8 cellular contexts compared by ENCODE assay signal in genomic region chr5:17190242-17190778, GRCh38. TPM values are rescaled to one million over a fixed set of nuclear protein-coding genes. Genes with fewer than 3 reads are reported as not detected.
A peak's percentile ranks its signal among the peaks of the same experiment; 100 is the strongest.
DNase-seq lines count a peak whose midpoint lies in the region; ATAC-seq and TF ChIP-seq lines count a peak whose summit lies in the region.

No MANE protein-coding gene starts in this region.

- no peaks in the 10 kb centered on the region for H3F3A ChIP-seq in DOHH2 (ENCODE audit: control insufficient read depth, insufficient read depth)

- dilution Hi-C loops in mammary epithelial cell (cut with HindIII; ENCODE audit: low sequenced_read_pairs), result loop anchor here (5.0 kb wide), 2 partner anchors 253 to 393 kb away; partner anchors contain the start of gene MYO10

- peak overlapping the region; percentile 84 for H3K27ac Mint-ChIP-seq in HFFc6
- H3K27ac Mint-ChIP-seq in stimulated activated naive CD8-positive, alpha-beta T cell treated with anti-CD3 and anti-CD28 coated beads, Interleukin-15, amount 100 ng/mL, for 72 hours, result no peak overlapping the region

- no TSS peak for BruUV-seq in mammary epithelial cell (replicated peaks; lab: Mats Ljungman, UMichigan)

- CTCF ChIA-PET in mammary epithelial cell (lab: Charles Lee; ENCODE audit: low non-redundant PET), result interaction anchor here (0.6 to 1.0 kb wide), 6 partner anchors 34 to 843 kb away, joined by 4 to 10 read pairs (median 5); partner anchors contain the start of gene MYO10

- in situ Hi-C loops in mammary epithelial cell (cut with MboI; ENCODE audit: low sequenced_read_pairs in 2 of 2), result loop anchor here (25.0 kb wide), 3 partner anchors 503 to 728 kb away; partner anchors contain the start of gene ZNF622 (in 1 of the 2)

- H3K36me3 ChIP-seq in DOHH2 (ENCODE audit: control insufficient read depth, low read length), result no peaks in the 10 kb centered on the region
- no peaks in the 10 kb centered on the region for H3K36me3 ChIP-seq in mammary epithelial cell (ENCODE audit: insufficient read depth, low read length)
- no peaks in the 10 kb centered on the region for H3K36me3 ChIP-seq in left lung
- H3K36me3 ChIP-seq in vagina, result no peaks in the 10 kb centered on the region

- no peaks in the 10 kb centered on the region for H3K27me3 ChIP-seq in DOHH2 (ENCODE audit: control insufficient read depth, low read length)
- H3K27me3 ChIP-seq in mammary epithelial cell (ENCODE audit: insufficient read depth, low read length), result no peaks in the 10 kb centered on the region
- H3K27me3 ChIP-seq in left lung, result no peaks in the 10 kb centered on the region
- no peaks in the 10 kb centered on the region for H3K27me3 ChIP-seq in vagina

- no peak overlapping the region for H2AFZ ChIP-seq in mammary epithelial cell (ENCODE audit: low read depth, low read length)

- no peaks in the 10 kb centered on the region for H3K9me2 ChIP-seq in DOHH2 (replicated peaks; ENCODE audit: control insufficient read depth, low read length)

- H3K4me1 Mint-ChIP-seq in HFFc6 (ENCODE audit: low read depth), result peaks cover 68% of the 10 kb centered on the region
- peaks cover 6% of the 10 kb centered on the region for H3K4me1 Mint-ChIP-seq in stimulated activated naive CD8-positive, alpha-beta T cell treated with anti-CD3 and anti-CD28 coated beads, Interleukin-15, amount 100 ng/mL, for 72 hours

- no peaks in the 10 kb centered on the region for H4K20me1 ChIP-seq in DOHH2 (ENCODE audit: control insufficient read depth, insufficient read depth, low read depth, low read length)
- no peaks in the 10 kb centered on the region for H4K20me1 ChIP-seq in mammary epithelial cell (ENCODE audit: insufficient read depth, low read length)

- H3K9ac ChIP-seq in mammary epithelial cell (ENCODE audit: insufficient read depth, low read length), result peak overlapping the region; percentile 11

- no peaks in the 10 kb centered on the region for H3K9me3 Mint-ChIP-seq in HFFc6
- H3K9me3 Mint-ChIP-seq in stimulated activated naive CD8-positive, alpha-beta T cell treated with anti-CD3 and anti-CD28 coated beads, Interleukin-15, amount 100 ng/mL, for 72 hours, result no peaks in the 10 kb centered on the region

- intact Hi-C loops in mammary epithelial cell (cut with micrococcal nuclease), result loop anchor here (1.0 to 5.0 kb wide), 4 partner anchors 58 to 701 kb away; no protein-coding TSS in a partner anchor
- intact Hi-C loops in left lung (cut with DNase I), result loop anchor here in 1 of 2 donors (5.0 kb wide), 1 partner anchor 403 kb away; no protein-coding TSS in a partner anchor
- intact Hi-C loops in vagina (cut with DNase I), result no loop called here

- DNase-seq in HFFc6 (peak; percentile 80), NCI-H82 treated with DMSO at 0.1 percent for 48 hours (lab: John Stamatoyannopoulos, UW; ENCODE audit: unreplicated experiment) (peak; percentile 22), mammary epithelial cell (peak; percentile 29), left lung (no peak), vagina (ENCODE audit: extremely low spot score in 2 of 2) (peak in 1 of 2 donors; percentile 92)
- DNase-seq in stimulated activated naive CD8-positive, alpha-beta T cell treated with anti-CD3 and anti-CD28 coated beads, Interleukin-15, amount 100 ng/mL, for 72 hours, result no peak

- 18% methylated on average over 4 of the region's 4 CpGs for WGBS in mammary epithelial cell (ENCODE audit: low coverage, missing lambda C conversion rate)

- H3K4me3 Mint-ChIP-seq in HFFc6, result peak overlapping the region; percentile 80
- H3K4me3 Mint-ChIP-seq in stimulated activated naive CD8-positive, alpha-beta T cell treated with anti-CD3 and anti-CD28 coated beads, Interleukin-15, amount 100 ng/mL, for 72 hours, result no peak overlapping the region

- no peak overlapping the region for H3K4me2 ChIP-seq in DOHH2 (ENCODE audit: low read length)
- H3K4me2 ChIP-seq in mammary epithelial cell (ENCODE audit: insufficient read depth, low read depth, low read length), result peak overlapping the region; percentile 12

- ATAC-seq in left lung, result peak; percentile 76
- no peak for ATAC-seq in GM21381 (IDR thresholded peaks at IDR 0.05; ENCODE audit: unreplicated experiment)
- no peak for ATAC-seq in stimulated activated naive CD8-positive, alpha-beta T cell treated with anti-CD3 and anti-CD28 coated beads, Interleukin-15, amount 100 ng/mL, for 72 hours

- no peaks in the 10 kb centered on the region for H3K36me3 Mint-ChIP-seq in HFFc6 (ENCODE audit: low read depth)

- H3K4me1 ChIP-seq in DOHH2 (ENCODE audit: control insufficient read depth, low read length) (no peaks in the 10 kb centered on the region), mammary epithelial cell (ENCODE audit: insufficient read depth, low read length) (peaks cover 40% of the 10 kb centered on the region), left lung (peaks cover 7 to 17% of the 10 kb centered on the region in 2 donors), vagina (peaks cover 16% of the 10 kb centered on the region)

- H3K27ac ChIP-seq in DOHH2 (ENCODE audit: low read depth, low read length), result no peak overlapping the region
- H3K27ac ChIP-seq in mammary epithelial cell (ENCODE audit: insufficient read depth, low read depth, low read length), result no peak overlapping the region
- H3K27ac ChIP-seq in left lung, result peak overlapping the region in 1 of 2 donors; percentile 47
- H3K27ac ChIP-seq in vagina, result no peak overlapping the region

- no peaks in the 10 kb centered on the region for H3K9me3 ChIP-seq in DOHH2 (ENCODE audit: control insufficient read depth, insufficient read depth, low read length)
- no peaks in the 10 kb centered on the region for H3K9me3 ChIP-seq in mammary epithelial cell (replicated peaks; ENCODE audit: insufficient read depth, low read length)
- H3K9me3 ChIP-seq in left lung, result no peaks in the 10 kb centered on the region
- no peaks in the 10 kb centered on the region for H3K9me3 ChIP-seq in vagina

- H3K79me2 ChIP-seq in DOHH2 (ENCODE audit: control insufficient read depth, low read length), result no peaks in the 10 kb centered on the region
- H3K79me2 ChIP-seq in mammary epithelial cell (ENCODE audit: insufficient read depth, low read length), result no peaks in the 10 kb centered on the region

- no peak for TF ChIP-seq POLR2A in vagina (IDR thresholded peaks at IDR 0.05)

- TF ChIP-seq CTCF in DOHH2 (IDR thresholded peaks at IDR 0.05; ENCODE audit: low read depth, low read length, poor library complexity, severe bottlenecking) (peak; percentile 81), HFFc6 (IDR thresholded peaks at IDR 0.05) (peak; percentile 98), mammary epithelial cell (conservative IDR thresholded peaks at IDR 0.05 in 1 of 2, IDR thresholded peaks at IDR 0.05 in 1 of 2; ENCODE audit: extremely low read depth in 1 of 2, insufficient read depth in 1 of 2, low read depth in 1 of 2, low read length in 2 of 2) (peak; percentile 80 to 92), left lung (IDR thresholded peaks at IDR 0.05) (peak; percentile 81 to 84), vagina (IDR thresholded peaks at IDR 0.05) (peak; percentile 58 to 80 (median 77))

- H3K27me3 Mint-ChIP-seq in HFFc6 (ENCODE audit: insufficient read depth), result peaks cover 1% of the 10 kb centered on the region; the same call in 1 of the 2 replicates
- H3K27me3 Mint-ChIP-seq in stimulated activated naive CD8-positive, alpha-beta T cell treated with anti-CD3 and anti-CD28 coated beads, Interleukin-15, amount 100 ng/mL, for 72 hours, result peaks cover 32% of the 10 kb centered on the region

- H3K4me3 ChIP-seq in DOHH2 (ENCODE audit: low read length) (no peak overlapping the region), mammary epithelial cell (replicated peaks in 1 of 3; ENCODE audit: insufficient read depth in 1 of 3, low read depth in 2 of 3, low read length in 3 of 3) (no peak overlapping the region), left lung (no peak overlapping the region), vagina (no peak overlapping the region)

RNA-seq across cellular contexts. Expression of gene BASP1, which starts 27.1 kb away (rescaled TPM):
- 100 to 1,000 TPM; 101 to 158 (median 151) TPM for total RNA-seq in HFFc6 (2021; fragmentation: NEBNext Ultra II Directional; extraction: Animal tissue kit (Norgen Biotek cat#: 25700))
- total RNA-seq in mammary epithelial cell (10 to 100 TPM; 27.0 to 76.6 TPM), left lung (10 to 100 TPM; 22.9 to 45.9 TPM), vagina (46.4 TPM)
- polyA plus RNA-seq in mammary epithelial cell, result 60.4 TPM
- 15.7 TPM for polyA minus RNA-seq in mammary epithelial cell

Comparison
In these comparisons a context has a peak if more than half of its experiments do, and no peak if none do; other contexts are left out.
1. DNase-seq: peak in HFFc6 (single experiment), NCI-H82 treated with DMSO at 0.1 percent for 48 hours (single experiment) and mammary epithelial cell (single experiment); none in left lung (0 of 2) and stimulated activated naive CD8-positive, alpha-beta T cell treated with anti-CD3 and anti-CD28 coated beads, Interleukin-15, amount 100 ng/mL, for 72 hours (0 of 2).
2. Peak in every context shown above with its lines, with median percentiles within 50 percentile points of each other: CTCF ChIP-seq.